In genomic region chr4:145453163-145453520, GRCh38 we compare ENCODE assay signal across 21 cellular contexts.
"Had no signal": no experiment of that assay in that cellular context is flagged by ENCODE, and none has a peak within 500 bp of the region (broad histone marks: within the 10 kb centered on the region; RNA-seq: fewer than 3 reads in every experiment).

No MANE protein-coding gene starts in this region.

- H3K4me2 ChIP-seq: hepatocyte had no signal

- H2AFZ ChIP-seq: hepatocyte had no signal

- H3K36me3 ChIP-seq: colonic mucosa, gastroesophageal sphincter, heart left ventricle, ovary, spleen, tibial artery had no signal

- H3K4me1 ChIP-seq: colonic mucosa, gastroesophageal sphincter, heart left ventricle, psoas muscle, spleen, testis, tibial artery had no signal

- H3K79me2 ChIP-seq: hepatocyte had no signal

- H3K27ac ChIP-seq: colonic mucosa, gastroesophageal sphincter, heart left ventricle, hepatocyte, ovary, psoas muscle, skin epidermis, spleen, testis, tibial artery had no signal

- H3K9me3 ChIP-seq: colonic mucosa, gastroesophageal sphincter, ovary, psoas muscle, testis, tibial artery had no signal

- H3K4me3 ChIP-seq: colonic mucosa, gastroesophageal sphincter, heart left ventricle, hepatocyte, lung, ovary, psoas muscle, skin epidermis, spleen, testis, tibial artery had no signal

- ATAC-seq: effector memory CD8-positive, alpha-beta T cell; gastroesophageal sphincter; heart left ventricle; natural killer cell; psoas muscle; right cardiac atrium; stimulated activated memory B cell treated with anti-CD40 and anti-IgM and Interleukin-4, amounts not matched to agents 10 μg/mL and 1 μg/mL and 100 μg/mL, for 72 hours; stimulated activated naive CD8-positive, alpha-beta T cell treated with anti-CD3 and anti-CD28 coated beads, Interleukin-15, Interleukin-2, amounts not matched to agents 100 U/mL and 50 U/mL, for 24 hours had no signal

- H3K27me3 ChIP-seq: colonic mucosa, gastroesophageal sphincter, heart left ventricle, hepatocyte, ovary, spleen, testis, tibial artery had no signal

- DNase-seq: colonic mucosa; effector memory CD8-positive, alpha-beta T cell; heart left ventricle; kidney; natural killer cell; occipital lobe; ovary; posterior cingulate gyrus; psoas muscle; right cardiac atrium; spleen; stimulated activated CD4-positive, alpha-beta T cell treated with anti-CD3 and anti-CD28 coated beads, Interleukin-4, amount 100 ng/mL, for 4 hours; stimulated activated naive CD8-positive, alpha-beta T cell treated with anti-CD3 and anti-CD28 coated beads, Interleukin-15, Interleukin-2, amounts not matched to agents 100 U/mL and 50 U/mL, for 24 hours; substantia nigra; testis; tibial artery had no signal
